In genomic region chr2:226777611-226778010, GRCh38 we compare ENCODE assay signal across 34 cellular contexts.
"Had no signal": no experiment of that assay in that cellular context is flagged by ENCODE, and none has a peak within 500 bp of the region (broad histone marks: within the 10 kb centered on the region; RNA-seq: fewer than 3 reads in every experiment).

No MANE protein-coding gene starts in this region.

- H3K27me3 Mint-ChIP-seq: activated CD4-positive, alpha-beta T cell treated with anti-CD3 and anti-CD28 coated beads, Interleukin-2, amount 10 ng/mL, durations not matched to agents 24 days and 14 days; activated naive CD4-positive, alpha-beta T cell treated with anti-CD3 and anti-CD28 coated beads, Interleukin-2, amount 50 U/mL, for 24 hours; activated naive CD8-positive, alpha-beta T cell treated with anti-CD3 and anti-CD28 coated beads, Interleukin-2, amount 10 ng/mL, durations not matched to agents 7 days and 5 days; activated T-cell treated with anti-CD3 and anti-CD28 coated beads, Interleukin-2, amount 50 U/mL, for 24 hours had no signal

- H3K36me3 ChIP-seq: cardiac muscle cell had no signal

- DNase-seq: activated CD4-positive, alpha-beta T cell treated with anti-CD3 and anti-CD28 coated beads, Interleukin-2, amount 10 ng/mL, durations not matched to agents 24 days and 14 days; activated CD4-positive, alpha-beta T cell treated with anti-CD3 and anti-CD28 coated beads, Interleukin-2, amount 50 U/mL, for 48 hours; activated CD4-positive, CD25-positive, alpha-beta regulatory T cell; activated CD8-positive, alpha-beta T cell treated with anti-CD3 and anti-CD28 coated beads, Interleukin-2, amount 10 ng/mL, durations not matched to agents 7 days and 5 days; activated gamma-delta T cell; activated naive CD4-positive, alpha-beta T cell treated with Interleukin-2 at 50 U/mL for 16 hours; activated naive CD8-positive, alpha-beta T cell treated with anti-CD3 and anti-CD28 coated beads, Interleukin-2, amount 10 ng/mL, durations not matched to agents 7 days and 5 days; activated T-cell treated with anti-CD3 and anti-CD28 coated beads, Interleukin-2, amount 50 U/mL, for 24 hours; amygdala; Kasumi-1; KG1; MG63; NCI-H1048; NCI-H1105 treated with DMSO at 0.1 percent for 48 hours; NCI-H1436; NCI-H1694; NCI-H1930; NCI-H2081 treated with DMSO at 0.1 percent for 48 hours; NCI-H226; NCI-H446 treated with DMSO at 0.1 percent for 48 hours; NCI-H524; NCI-H69; NK-92 treated with Interleukin-12 subunit alpha and Interleukin-12 subunit beta, amount 100 ng/mL, for 24 hours; SHP77; SJCRH30 had no signal

- H3K4me3 Mint-ChIP-seq: activated CD4-positive, alpha-beta T cell treated with anti-CD3 and anti-CD28 coated beads, Interleukin-2, amount 10 ng/mL, durations not matched to agents 24 days and 14 days; activated CD8-positive, alpha-beta T cell treated with anti-CD3 and anti-CD28 coated beads, Interleukin-2, amount 10 ng/mL, durations not matched to agents 7 days and 5 days; activated naive CD4-positive, alpha-beta T cell treated with anti-CD3 and anti-CD28 coated beads, Interleukin-2, amount 50 U/mL, for 24 hours; activated naive CD8-positive, alpha-beta T cell treated with anti-CD3 and anti-CD28 coated beads, Interleukin-2, amount 10 ng/mL, durations not matched to agents 7 days and 5 days; activated T-cell treated with anti-CD3 and anti-CD28 coated beads, Interleukin-2, amount 50 U/mL, for 24 hours; central memory CD8-positive, alpha-beta T cell; T-helper 2 cell treated with Interferon-gamma antibody and Interleukin-4, amounts not matched to agents 5 μg/mL and 100 μg/mL, for 36 hours had no signal

- ATAC-seq: activated CD8-positive, alpha-beta T cell treated with anti-CD3 and anti-CD28 coated beads, Interleukin-2, amount 10 ng/mL, durations not matched to agents 7 days and 5 days; Panc1 had no signal

- H3K4me3 ChIP-seq: ascending aorta, cardiac muscle cell, MG63, SJCRH30, SK-N-MC had no signal

- H3K27ac ChIP-seq: ascending aorta, cardiac muscle cell, SJCRH30, SK-N-MC, VCaP had no signal

- H3K27me3 ChIP-seq: ascending aorta, cardiac muscle cell, MG63, SJCRH30 had no signal

- H3K27ac Mint-ChIP-seq: activated CD4-positive, alpha-beta T cell treated with anti-CD3 and anti-CD28 coated beads, Interleukin-2, amount 10 ng/mL, durations not matched to agents 24 days and 14 days; activated CD8-positive, alpha-beta T cell treated with anti-CD3 and anti-CD28 coated beads, Interleukin-2, amount 10 ng/mL, durations not matched to agents 7 days and 5 days; activated naive CD4-positive, alpha-beta T cell treated with anti-CD3 and anti-CD28 coated beads, Interleukin-2, amount 50 U/mL, for 24 hours; activated naive CD8-positive, alpha-beta T cell treated with anti-CD3 and anti-CD28 coated beads, Interleukin-2, amount 10 ng/mL, durations not matched to agents 7 days and 5 days; activated T-cell treated with anti-CD3 and anti-CD28 coated beads, Interleukin-2, amount 50 U/mL, for 24 hours; activated T-helper 2 cell treated with anti-CD3 and anti-CD28 coated beads, Interferon-gamma antibody, Interleukin-2, Interleukin-4, amounts not matched to agents 10 μg/mL and 5 μg/mL and 100 μg/mL, durations not matched to agents 14 hours and 24 hours and 36 hours; T-helper 2 cell treated with Interferon-gamma antibody and Interleukin-4, amounts not matched to agents 5 μg/mL and 100 μg/mL, for 36 hours had no signal
